ENCODE assay signal across 3 cellular contexts in the genomic region with DNA sequence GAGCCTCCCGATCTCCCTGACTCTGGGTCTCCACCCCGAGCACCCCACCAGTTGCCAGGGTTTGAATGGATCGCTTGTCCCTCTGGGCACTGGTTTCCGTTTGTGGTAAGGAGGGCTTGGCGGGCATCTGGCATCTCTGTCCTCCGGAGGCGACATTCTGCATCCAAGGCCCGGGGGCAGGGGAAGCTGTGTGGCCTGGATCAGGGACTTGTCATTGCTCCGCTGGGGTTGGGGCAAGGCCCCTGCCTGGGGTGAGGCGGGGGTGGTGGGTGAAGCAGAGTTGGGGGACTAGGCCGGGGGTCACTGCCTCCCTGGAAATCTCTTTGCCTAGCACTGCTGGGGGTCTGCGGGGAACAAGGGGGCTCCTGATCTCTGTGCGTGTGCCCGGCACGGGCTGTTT.
TF ChIP-seq lines count a peak whose summit lies in the region.

No MANE protein-coding gene starts in this region.

TF ChIP-seq in SK-N-SH, 30 proteins besides CTCF, POLR2A, EP300 and RAD21:
- TF ChIP-seq TAF1 (IDR thresholded peaks at IDR 0.05; ENCODE audit: borderline replicate concordance, low read depth, low read length), result no peak
- no peak for TF ChIP-seq NRF1 (IDR thresholded peaks at IDR 0.05; ENCODE audit: low read depth, low read length)

TF ChIP-seq in SK-N-SH treated with all-trans-retinoic acid at 6 μM for 48 hours, 23 proteins besides CTCF, POLR2A, EP300 and RAD21:
- TF ChIP-seq TCF4 (CRISPR knock-in tag; IDR thresholded peaks at IDR 0.05; ENCODE audit: borderline replicate concordance) (no peak), SNAI2 (CRISPR knock-in tag; IDR thresholded peaks at IDR 0.05) (no peak), GLIS3 (CRISPR knock-in tag; IDR thresholded peaks at IDR 0.05) (no peak), ZFP3 (CRISPR knock-in tag; IDR thresholded peaks at IDR 0.05) (no peak), RARB (CRISPR knock-in tag; IDR thresholded peaks at IDR 0.05) (no peak), ISL1 (CRISPR knock-in tag; IDR thresholded peaks at IDR 0.05) (no peak)

TF ChIP-seq in H1, 55 proteins besides CTCF, POLR2A, EP300 and RAD21:
- TF ChIP-seq ZNF274 (IDR thresholded peaks at IDR 0.05; ENCODE audit: borderline replicate concordance, extremely low read depth, low read length) (no peak), HDAC2 (IDR thresholded peaks at IDR 0.05; ENCODE audit: borderline replicate concordance in 1 of 2, low read depth in 2 of 2, low read length in 2 of 2) (no peak), KDM4A (IDR thresholded peaks at IDR 0.05; ENCODE audit: low read depth, low read length, severe bottlenecking) (no peak), RNF2 (IDR thresholded peaks at IDR 0.05; ENCODE audit: borderline replicate concordance, low read depth, low read length, missing control alignments, poor library complexity, severe bottlenecking) (no peak), MAFK (IDR thresholded peaks at IDR 0.05; ENCODE audit: low read depth, low read length) (no peak), SIRT6 (IDR thresholded peaks at IDR 0.05; ENCODE audit: low read length) (no peak), ASH2L (IDR thresholded peaks at IDR 0.05; ENCODE audit: low read length) (no peak), SAP30 (IDR thresholded peaks at IDR 0.05; ENCODE audit: insufficient read depth, insufficient replicate concordance, low read length) (no peak), YY1 (IDR thresholded peaks at IDR 0.05; ENCODE audit: low read depth, low read length) (no peak), RBBP5 (IDR thresholded peaks at IDR 0.05; ENCODE audit: borderline replicate concordance, low read depth, low read length) (no peak), TAF7 (optimal IDR thresholded peaks at IDR 0.05; ENCODE audit: borderline replicate concordance, low read depth, low read length) (no peak), TEAD4 (IDR thresholded peaks at IDR 0.05; ENCODE audit: low read depth, low read length) (no peak), NRF1 (IDR thresholded peaks at IDR 0.05; ENCODE audit: low read depth, low read length) (no peak), MAX (IDR thresholded peaks at IDR 0.05) (no peak), ATF3 (IDR thresholded peaks at IDR 0.05; ENCODE audit: insufficient read depth, low read depth, low read length) (no peak)
- TF ChIP-seq, protein P1, sequence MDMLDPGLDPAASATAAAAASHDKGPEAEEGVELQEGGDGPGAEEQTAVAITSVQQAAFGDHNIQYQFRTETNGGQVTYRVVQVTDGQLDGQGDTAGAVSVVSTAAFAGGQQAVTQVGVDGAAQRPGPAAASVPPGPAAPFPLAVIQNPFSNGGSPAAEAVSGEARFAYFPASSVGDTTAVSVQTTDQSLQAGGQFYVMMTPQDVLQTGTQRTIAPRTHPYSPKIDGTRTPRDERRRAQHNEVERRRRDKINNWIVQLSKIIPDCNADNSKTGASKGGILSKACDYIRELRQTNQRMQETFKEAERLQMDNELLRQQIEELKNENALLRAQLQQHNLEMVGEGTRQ (IDR thresholded peaks at IDR 0.05; ENCODE audit: low read length), result no peak
